In the genomic region with DNA sequence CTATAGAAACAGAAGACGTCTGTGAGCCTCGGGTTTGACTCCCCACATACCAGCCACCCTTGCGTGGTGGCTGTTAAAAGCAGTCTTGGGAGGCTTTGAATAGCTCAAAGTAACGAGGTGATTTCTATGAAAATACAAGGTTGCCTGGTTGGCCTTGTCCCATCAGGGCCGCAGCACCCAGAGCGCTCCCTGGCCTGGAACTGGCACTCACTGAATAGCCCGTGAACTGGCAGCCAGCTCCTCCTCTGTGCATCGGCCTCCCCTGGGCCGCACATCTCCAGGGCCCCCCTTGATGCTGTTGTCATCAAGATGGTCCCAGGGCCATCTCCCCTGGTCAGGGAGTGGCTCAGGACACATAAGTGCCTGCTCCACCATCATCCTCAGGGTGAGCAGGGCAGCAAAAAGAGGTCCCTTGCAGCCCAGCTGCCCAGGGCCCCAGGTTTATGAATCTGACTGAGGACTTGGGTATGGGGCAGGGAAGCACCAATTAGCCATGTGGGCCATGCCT, we compare ENCODE assay signal across 19 cellular contexts.
DNase-seq lines count a peak whose midpoint lies in the region; ATAC-seq, FAIRE-seq and TF ChIP-seq lines count a peak whose summit lies in the region.
"Had no signal": no experiment of that assay in that cellular context is flagged by ENCODE, and none has a peak within 500 bp of the region (broad histone marks: within the 10 kb centered on the region; RNA-seq: fewer than 3 reads in every experiment).

No MANE protein-coding gene starts in this region.

- no peak overlapping the region for H2BK20ac ChIP-seq in H1 (ENCODE audit: low read length)

- 0 out of 4 replicates have a peak, but pooled peaks cover 0 to 6% of the 10 kb centered on the region in 2 experiments for H3K9me3 ChIP-seq in H1 (ENCODE audit: insufficient read depth in 2 of 2, low read depth in 1 of 2, low read length in 1 of 2)
- H3K9me3 ChIP-seq: BLaER1 treated with 17β-estradiol and CSF1 and Interleukin-3, amounts not matched to agents 10 nM and 100 nM had no signal

- H3K23me2 ChIP-seq in H1 (ENCODE audit: low read depth, low read length) = peaks cover 10% of the 10 kb centered on the region; the same call in 1 of the 2 replicates

- no peaks in the 10 kb centered on the region for H3K9me3 Mint-ChIP-seq in activated CD4-positive, alpha-beta memory T cell treated with anti-CD3 and anti-CD28 coated beads, Interleukin-2, amount 10 ng/mL, durations not matched to agents 7 days and 5 days
- H3K9me3 Mint-ChIP-seq in activated CD4-positive, alpha-beta memory T cell treated with anti-CD3 and anti-CD28 coated beads for 36 hours = no peaks in the 10 kb centered on the region
- no peaks in the 10 kb centered on the region for H3K9me3 Mint-ChIP-seq in effector memory CD8-positive, alpha-beta T cell

- TF ChIP-seq RAD21 in H1 (IDR thresholded peaks at IDR 0.05 in 1 of 2, conservative IDR thresholded peaks at IDR 0.05 in 1 of 2; ENCODE audit: low read depth in 2 of 2, low read length in 2 of 2) = no peak

- POLR2A ChIA-PET in activated CD4-positive, alpha-beta memory T cell treated with anti-CD3 and anti-CD28 coated beads, Interleukin-2, amount 10 ng/mL, durations not matched to agents 7 days and 5 days (lab: Charles Lee) = no interaction called here
- POLR2A ChIA-PET in activated CD4-positive, alpha-beta memory T cell treated with anti-CD3 and anti-CD28 coated beads for 36 hours (lab: Charles Lee) = no interaction called here
- POLR2A ChIA-PET in H1 (lab: Charles Lee; ENCODE audit: partially characterized antibody) = no interaction called here

- no peaks in the 10 kb centered on the region for H3K4me1 Mint-ChIP-seq in activated CD4-positive, alpha-beta memory T cell treated with anti-CD3 and anti-CD28 coated beads, Interleukin-2, amount 10 ng/mL, durations not matched to agents 7 days and 5 days
- no peaks in the 10 kb centered on the region for H3K4me1 Mint-ChIP-seq in activated CD4-positive, alpha-beta memory T cell treated with anti-CD3 and anti-CD28 coated beads for 36 hours (ENCODE audit: low read depth)
- no peaks in the 10 kb centered on the region for H3K4me1 Mint-ChIP-seq in effector memory CD8-positive, alpha-beta T cell (ENCODE audit: low read depth in 2 of 2)
- H3K4me1 Mint-ChIP-seq: CD8-positive, alpha-beta memory T cell had no signal

- no peak overlapping the region for H4K5ac ChIP-seq in H1 (ENCODE audit: insufficient read length, low read depth, low read length)

- H3K27ac ChIP-seq in H1 (ENCODE audit: low read depth, low read length) = no peak overlapping the region
- H3K27ac ChIP-seq: BLaER1 treated with 17β-estradiol and CSF1 and Interleukin-3, amounts not matched to agents 10 nM and 100 nM; GM23248; KMS-11 had no signal

- H3K14ac ChIP-seq in H1 (ENCODE audit: insufficient read length) = no peak overlapping the region

- no peak for TF ChIP-seq POLR2A in H1 (IDR thresholded peaks at IDR 0.05; ENCODE audit: control extremely low read depth in 1 of 2, low read depth in 2 of 2, low read length in 2 of 2)

- no peak for FAIRE-seq in H1 (lab: Jason Lieb, UNC)
- FAIRE-seq: A204.1, GM12878 had no signal

- peak; percentile 14 for DNase-seq in activated CD4-positive, alpha-beta memory T cell treated with anti-CD3 and anti-CD28 coated beads, Interleukin-2, amount 10 ng/mL, durations not matched to agents 7 days and 5 days
- DNase-seq in activated CD4-positive, alpha-beta memory T cell treated with anti-CD3 and anti-CD28 coated beads for 36 hours = no peak
- DNase-seq in D341Med (ENCODE audit: low spot score) = peak; percentile 20
- peak in 1 of 2 experiments; percentile 30 for DNase-seq in H1 (ENCODE audit: low read depth in 1 of 2, low spot score in 2 of 2)
- peak; percentile 56 for DNase-seq in posterior vena cava (ENCODE audit: low spot score)
- no peak for DNase-seq in NCI-H524 treated with DMSO at 0.1 percent for 48 hours (lab: John Stamatoyannopoulos, UW)
- DNase-seq in effector memory CD8-positive, alpha-beta T cell = no peak
- DNase-seq: CD8-positive, alpha-beta memory T cell; DND-41; GDM1; GM23248; NCI-H2081 treated with DMSO at 0.1 percent for 48 hours; NCI-H510A treated with DMSO at 0.1 percent for 48 hours had no signal

- no peak overlapping the region for H3K23ac ChIP-seq in H1 (ENCODE audit: insufficient read length)

- H3K4me3 Mint-ChIP-seq in activated CD4-positive, alpha-beta memory T cell treated with anti-CD3 and anti-CD28 coated beads, Interleukin-2, amount 10 ng/mL, durations not matched to agents 7 days and 5 days = no peak overlapping the region
- no peak overlapping the region for H3K4me3 Mint-ChIP-seq in activated CD4-positive, alpha-beta memory T cell treated with anti-CD3 and anti-CD28 coated beads for 36 hours
- no peak overlapping the region for H3K4me3 Mint-ChIP-seq in effector memory CD8-positive, alpha-beta T cell
- H3K4me3 Mint-ChIP-seq: CD8-positive, alpha-beta memory T cell had no signal

- H3K36me3 ChIP-seq in H1 (ENCODE audit: control insufficient read depth in 2 of 4, insufficient read depth in 4 of 4, low read length in 3 of 4) = no peaks in the 10 kb centered on the region
- H3K36me3 ChIP-seq: BLaER1 treated with 17β-estradiol and CSF1 and Interleukin-3, amounts not matched to agents 10 nM and 100 nM had no signal

- CTCF ChIA-PET in activated CD4-positive, alpha-beta memory T cell treated with anti-CD3 and anti-CD28 coated beads, Interleukin-2, amount 10 ng/mL, durations not matched to agents 7 days and 5 days (lab: Charles Lee) = no interaction called here
- CTCF ChIA-PET in activated CD4-positive, alpha-beta memory T cell treated with anti-CD3 and anti-CD28 coated beads for 36 hours (lab: Charles Lee) = no interaction called here
- CTCF ChIA-PET in H1 (lab: Charles Lee; ENCODE audit: partially characterized antibody) = interaction anchor here (1.2 to 1.7 kb wide), 4 partner anchors 9 to 92 kb away, joined by 3 to 12 read pairs (median 4); no protein-coding TSS in a partner anchor

- H2BK120ac ChIP-seq in H1 (replicated peaks; ENCODE audit: low read depth, low read length) = no peak overlapping the region

- WGBS in H1 (ENCODE audit: extremely low coverage in 1 of 2, insufficient coverage in 1 of 2, insufficient read length in 1 of 2, insufficient replicate concordance in 2 of 2, low coverage in 1 of 2, low lambda C conversion rate in 2 of 2, missing lambda C conversion rate in 1 of 2), 2 experiments = 94% methylated on average over 9 of the region's 9 CpGs; no CpG with 5 or more reads in 1 of the 2 experiments

- no peak for TF ChIP-seq CTCF in H1 (IDR thresholded peaks at IDR 0.05; ENCODE audit: control extremely low read depth in 1 of 3, insufficient read depth in 1 of 3, low read depth in 1 of 3, low read length in 3 of 3)

- no peak overlapping the region for H3K56ac ChIP-seq in H1 (replicated peaks; ENCODE audit: insufficient read length, low read depth, low read length)

- H2BK15ac ChIP-seq in H1 (ENCODE audit: low read length) = no peak overlapping the region

- peaks cover 0 to 14% (median 13%) of the 10 kb centered on the region in 4 experiments; a peak in 6 of 7 replicates for H3K4me1 ChIP-seq in H1 (replicated peaks in 1 of 4; ENCODE audit: control insufficient read depth in 3 of 4, insufficient read depth in 4 of 4, low read length in 3 of 4)

- H3K4me2 ChIP-seq in H1 (ENCODE audit: insufficient read depth in 1 of 2, low read depth in 2 of 2, low read length in 2 of 2) = no peak overlapping the region
- H3K4me2 ChIP-seq: BLaER1 treated with 17β-estradiol and CSF1 and Interleukin-3, amounts not matched to agents 10 nM and 100 nM; KMS-11 had no signal

- peaks cover 3% of the 10 kb centered on the region; the same call in 1 of the 2 replicates for H3K79me1 ChIP-seq in H1 (ENCODE audit: low read depth, low read length)

- H3K4me3 ChIP-seq in H1 (ENCODE audit: extremely low read depth in 1 of 4, insufficient read depth in 2 of 4, low read depth in 3 of 4, low read length in 4 of 4) = no peak overlapping the region
- H3K4me3 ChIP-seq: BLaER1 treated with 17β-estradiol and CSF1 and Interleukin-3, amounts not matched to agents 10 nM and 100 nM; GM12878; GM23248 had no signal

- peaks cover 0 to 8% of the 10 kb centered on the region in 2 experiments for H4K20me1 ChIP-seq in H1 (replicated peaks in 1 of 2; ENCODE audit: control insufficient read depth in 1 of 2, insufficient read depth in 2 of 2, low read length in 2 of 2)

- H3K79me2 ChIP-seq in H1 (ENCODE audit: control insufficient read depth in 1 of 2, insufficient read depth in 2 of 2, low read length in 2 of 2) = no peaks in the 10 kb centered on the region

- H3K36me3 Mint-ChIP-seq in activated CD4-positive, alpha-beta memory T cell treated with anti-CD3 and anti-CD28 coated beads, Interleukin-2, amount 10 ng/mL, durations not matched to agents 7 days and 5 days (ENCODE audit: low read depth) = no peaks in the 10 kb centered on the region
- H3K36me3 Mint-ChIP-seq in activated CD4-positive, alpha-beta memory T cell treated with anti-CD3 and anti-CD28 coated beads for 36 hours = no peaks in the 10 kb centered on the region
- H3K36me3 Mint-ChIP-seq in effector memory CD8-positive, alpha-beta T cell (ENCODE audit: insufficient read depth) = no peaks in the 10 kb centered on the region
- H3K36me3 Mint-ChIP-seq: CD8-positive, alpha-beta memory T cell had no signal

- intact Hi-C loops in activated CD4-positive, alpha-beta memory T cell treated with anti-CD3 and anti-CD28 coated beads for 36 hours (cut with micrococcal nuclease) = no loop called here
- intact Hi-C loops in posterior vena cava (cut with DNase I) = no loop called here

- TF ChIP-seq EP300 in H1 (IDR thresholded peaks at IDR 0.05; ENCODE audit: borderline replicate concordance in 1 of 2, low read depth in 2 of 2, low read length in 2 of 2) = no peak

- H2AK5ac ChIP-seq in H1 (ENCODE audit: low read depth, low read length) = no peak overlapping the region; the same call in 1 of the 2 replicates

- H3K27ac Mint-ChIP-seq in activated CD4-positive, alpha-beta memory T cell treated with anti-CD3 and anti-CD28 coated beads, Interleukin-2, amount 10 ng/mL, durations not matched to agents 7 days and 5 days = no peak overlapping the region
- H3K27ac Mint-ChIP-seq in activated CD4-positive, alpha-beta memory T cell treated with anti-CD3 and anti-CD28 coated beads for 36 hours = no peak overlapping the region
- H3K27ac Mint-ChIP-seq in effector memory CD8-positive, alpha-beta T cell = no peak overlapping the region
- H3K27ac Mint-ChIP-seq: CD8-positive, alpha-beta memory T cell had no signal

- no peak overlapping the region for H3K4ac ChIP-seq in H1 (replicated peaks; ENCODE audit: insufficient read length, low read depth, low read length)

- H2BK12ac ChIP-seq in H1 (ENCODE audit: low read depth, low read length) = peak overlapping the region; percentile 80; the same call in 1 of the 2 replicates

- no peak overlapping the region for H2AFZ ChIP-seq in H1 (ENCODE audit: low read length)
- H2AFZ ChIP-seq: GM23248 had no signal

- H3K9ac ChIP-seq in H1 (replicated peaks in 1 of 4; ENCODE audit: extremely low read depth in 1 of 4, low read depth in 3 of 4, low read length in 3 of 4) = no peak overlapping the region
- H3K9ac ChIP-seq: BLaER1 treated with 17β-estradiol and CSF1 and Interleukin-3, amounts not matched to agents 10 nM and 100 nM; GM23248; KMS-11 had no signal

- no peak for ATAC-seq in effector memory CD8-positive, alpha-beta T cell (replicated peaks)
- no peak for ATAC-seq in HG02763 (IDR thresholded peaks at IDR 0.05; ENCODE audit: unreplicated experiment)
- ATAC-seq: GM12878, Right ventricle myocardium inferior had no signal

- H3K27me3 Mint-ChIP-seq in activated CD4-positive, alpha-beta memory T cell treated with anti-CD3 and anti-CD28 coated beads, Interleukin-2, amount 10 ng/mL, durations not matched to agents 7 days and 5 days = no peaks in the 10 kb centered on the region
- peaks cover 5% of the 10 kb centered on the region for H3K27me3 Mint-ChIP-seq in activated CD4-positive, alpha-beta memory T cell treated with anti-CD3 and anti-CD28 coated beads for 36 hours
- peaks cover 3 to 37% of the 10 kb centered on the region in 2 donors for H3K27me3 Mint-ChIP-seq in effector memory CD8-positive, alpha-beta T cell

- H3K18ac ChIP-seq in H1 (ENCODE audit: extremely low read depth, low read length) = no peak overlapping the region

- no peak overlapping the region for H4K91ac ChIP-seq in H1 (replicated peaks; ENCODE audit: insufficient read length, low read length)

- no peak overlapping the region for H4K8ac ChIP-seq in H1 (ENCODE audit: extremely low read depth, insufficient read depth, low read length)

- no peak overlapping the region for H2BK5ac ChIP-seq in H1 (ENCODE audit: low read depth, low read length)

- peaks cover 0 to 3% (median 0%) of the 10 kb centered on the region in 4 experiments; a peak in 1 of 7 replicates for H3K27me3 ChIP-seq in H1 (replicated peaks in 1 of 4; ENCODE audit: control insufficient read depth in 3 of 4, extremely low read depth in 1 of 4, insufficient read depth in 3 of 4, low read length in 3 of 4)

Comparison
In these comparisons a context has a peak if more than half of its experiments do, and no peak if none do; other contexts are left out.
1. DNase-seq: peak in activated CD4-positive, alpha-beta memory T cell treated with anti-CD3 and anti-CD28 coated beads, Interleukin-2, amount 10 ng/mL, durations not matched to agents 7 days and 5 days (single experiment), D341Med (single experiment) and posterior vena cava (single experiment); none in activated CD4-positive, alpha-beta memory T cell treated with anti-CD3 and anti-CD28 coated beads for 36 hours (single experiment), NCI-H524 treated with DMSO at 0.1 percent for 48 hours (single experiment) and effector memory CD8-positive, alpha-beta T cell (0 of 3).